27 cellular contexts compared by ENCODE assay signal in genomic region chr20:57895161-57895855, GRCh38.
"Had no signal": no experiment of that assay in that cellular context is flagged by ENCODE, and none has a peak within 500 bp of the region (broad histone marks: within the 10 kb centered on the region; RNA-seq: fewer than 3 reads in every experiment).

No MANE protein-coding gene starts in this region.

- FAIRE-seq: small intestine had no signal

- H3K36me3 ChIP-seq: heart right ventricle, lower lobe of right lung, neutrophil, ovary, right atrium auricular region, right lobe of liver, tibial nerve, upper lobe of left lung, vagina had no signal

- H3K4me3 ChIP-seq: heart right ventricle, hepatocyte, lower lobe of right lung, ovary, right atrium auricular region, right lobe of liver, tibial nerve, upper lobe of left lung, vagina had no signal

- H3K36me3 Mint-ChIP-seq: mesothelial cell of epicardium; naive B cell; stimulated activated memory B cell treated with anti-CD40 and anti-IgM and Interleukin-4, amounts not matched to agents 10 μg/mL and 1 μg/mL and 100 μg/mL, for 72 hours had no signal

- H3K4me3 Mint-ChIP-seq: mesothelial cell of epicardium; nephron; neural crest cell; stimulated activated memory B cell treated with anti-CD40 and anti-IgM and Interleukin-4, amounts not matched to agents 10 μg/mL and 1 μg/mL and 100 μg/mL, for 72 hours; stimulated activated naive CD8-positive, alpha-beta T cell treated with anti-CD3 and anti-CD28 coated beads, Interleukin-15, Interleukin-2, amounts not matched to agents 100 ng/mL and 50 ng/mL, for 24 hours had no signal

- H3K4me1 ChIP-seq: lower lobe of right lung, right atrium auricular region, upper lobe of left lung, vagina had no signal

- H3K9me3 Mint-ChIP-seq: mesothelial cell of epicardium; nephron; neural crest cell; stimulated activated naive CD8-positive, alpha-beta T cell treated with anti-CD3 and anti-CD28 coated beads, Interleukin-15, Interleukin-2, amounts not matched to agents 100 ng/mL and 50 ng/mL, for 24 hours had no signal

- H3K9me3 ChIP-seq: heart right ventricle, lower lobe of right lung, neutrophil, ovary, right atrium auricular region, right lobe of liver, tibial nerve, upper lobe of left lung, vagina had no signal

- H3K27ac Mint-ChIP-seq: mesothelial cell of epicardium; nephron; progenitor cell of endocrine pancreas; stimulated activated memory B cell treated with anti-CD40 and anti-IgM and Interleukin-4, amounts not matched to agents 10 μg/mL and 1 μg/mL and 100 μg/mL, for 72 hours; stimulated activated naive CD8-positive, alpha-beta T cell treated with anti-CD3 and anti-CD28 coated beads, Interleukin-15, Interleukin-2, amounts not matched to agents 100 ng/mL and 50 ng/mL, for 24 hours had no signal

- ATAC-seq: heart right ventricle; left ventricle myocardium superior; lower lobe of right lung; right lobe of liver; stimulated activated memory B cell treated with anti-CD40 and anti-IgM and Interleukin-4, amounts not matched to agents 10 μg/mL and 1 μg/mL and 100 μg/mL, for 72 hours had no signal

- H3K27me3 ChIP-seq: hepatocyte, ovary, right atrium auricular region, right lobe of liver, tibial nerve, upper lobe of left lung, vagina had no signal

- H3K4me2 ChIP-seq: hepatocyte had no signal

- H3K27ac ChIP-seq: heart right ventricle, hepatocyte, lower lobe of right lung, neutrophil, ovary, right atrium auricular region, right lobe of liver, tibial nerve, upper lobe of left lung, vagina had no signal

- DNase-seq: heart right ventricle; islet precursor cell; left ventricle myocardium superior; lower lobe of right lung; mammary epithelial cell; mesenchymal stem cell; naive B cell; occipital lobe; ovary; right lobe of liver; small intestine; stimulated activated CD4-positive, alpha-beta T cell treated with anti-CD3 and anti-CD28 coated beads, Interleukin-1b, Interleukin-23, amount 100 ng/mL, for 48 hours; stimulated activated CD4-positive, alpha-beta T cell treated with anti-CD3 and anti-CD28 coated beads, Interleukin-2, amount 100 ng/mL, for 48 hours; stimulated activated CD4-positive, alpha-beta T cell treated with anti-CD3 and anti-CD28 coated beads, Interleukin-4, amount 100 ng/mL, for 4 hours; stimulated activated CD8-positive, alpha-beta memory T cell treated with anti-CD3 and anti-CD28 coated beads, Interleukin-4, amount 100 ng/mL, for 48 hours had no signal

- H3K79me2 ChIP-seq: hepatocyte had no signal

- H3K4me1 Mint-ChIP-seq: naive B cell; stimulated activated memory B cell treated with anti-CD40 and anti-IgM and Interleukin-4, amounts not matched to agents 10 μg/mL and 1 μg/mL and 100 μg/mL, for 72 hours had no signal
